ENCODE assay signal across 1 cellular context in genomic region chr19:12162882-12163806, GRCh38.
TF ChIP-seq lines count a peak whose summit lies in the region.

TSS of gene ZNF136 (plus strand) at chr19:12163096. CDS start at chr19:12163204, 108 bp downstream.

TF ChIP-seq in HEK293, 187 proteins besides CTCF, POLR2A, EP300 and RAD21 (continued from another document and continues in another):
- TF ChIP-seq ZBTB11 (tag by site-specific recombination; conservative IDR thresholded peaks at IDR 0.05; ENCODE audit: low read depth) (peak; percentile 96), ZNF157 (tag by site-specific recombination; IDR thresholded peaks at IDR 0.05) (no peak), ZNF423 (tag by site-specific recombination; IDR thresholded peaks at IDR 0.05) (no peak), SP7 (tag by site-specific recombination; IDR thresholded peaks at IDR 0.05) (peak; percentile 61), ZNF311 (tag by site-specific recombination; IDR thresholded peaks at IDR 0.05; ENCODE audit: borderline replicate concordance) (no peak), ZNF16 (tag by site-specific recombination; IDR thresholded peaks at IDR 0.05; ENCODE audit: low read depth) (no peak), SP3 (tag by site-specific recombination; IDR thresholded peaks at IDR 0.05) (peak; percentile 62), KLF7 (tag by site-specific recombination; IDR thresholded peaks at IDR 0.05; ENCODE audit: borderline replicate concordance) (no peak), ZXDB (tag by site-specific recombination; IDR thresholded peaks at IDR 0.05) (peak; percentile 58; the same call in 1 of the 2 replicates), ZNF785 (tag by site-specific recombination; IDR thresholded peaks at IDR 0.05) (no peak), ZNF155 (tag by site-specific recombination; IDR thresholded peaks at IDR 0.05) (no peak), HOXA7 (CRISPR knock-in tag; IDR thresholded peaks at IDR 0.05; ENCODE audit: borderline replicate concordance) (no peak), ZNF518A (tag by site-specific recombination; conservative IDR thresholded peaks at IDR 0.05; ENCODE audit: low read depth) (no peak; the same call in none of the 2 replicates), ZBTB8A (tag by site-specific recombination; IDR thresholded peaks at IDR 0.05) (peak; percentile 19; the same call in 1 of the 2 replicates), ZNF2 (tag by site-specific recombination; IDR thresholded peaks at IDR 0.05) (peak; percentile 64; the same call in 1 of the 2 replicates), OVOL3 (tag by site-specific recombination; IDR thresholded peaks at IDR 0.05) (0 out of 2 replicates have a peak, but pooled peaks have one; percentile 25), ZNF324 (tag by site-specific recombination; IDR thresholded peaks at IDR 0.05) (peak; percentile 83), ZNF843 (tag by site-specific recombination; IDR thresholded peaks at IDR 0.05) (no peak), ZNF398 (tag by site-specific recombination; IDR thresholded peaks at IDR 0.05) (0 out of 2 replicates have a peak, but pooled peaks have one; percentile 23), ZNF19 (tag by site-specific recombination; IDR thresholded peaks at IDR 0.05; ENCODE audit: low read depth) (no peak), ZNF561 (tag by site-specific recombination; IDR thresholded peaks at IDR 0.05; ENCODE audit: borderline replicate concordance) (peak; percentile 79; the same call in 1 of the 2 replicates), ZBTB1 (tag by site-specific recombination; IDR thresholded peaks at IDR 0.05) (no peak), ZNF248 (tag by site-specific recombination; IDR thresholded peaks at IDR 0.05) (no peak), ZNF501 (tag by site-specific recombination; IDR thresholded peaks at IDR 0.05) (0 out of 2 replicates have a peak, but pooled peaks have one; percentile 19), ZNF529 (tag by site-specific recombination; IDR thresholded peaks at IDR 0.05; ENCODE audit: insufficient replicate concordance) (no peak), ZNF621 (tag by site-specific recombination; IDR thresholded peaks at IDR 0.05) (no peak), INSM2 (tag by site-specific recombination; IDR thresholded peaks at IDR 0.05) (0 out of 2 replicates have a peak, but pooled peaks have one; percentile 9), ZNF404 (tag by site-specific recombination; IDR thresholded peaks at IDR 0.05) (no peak), ZNF391 (tag by site-specific recombination; IDR thresholded peaks at IDR 0.05; ENCODE audit: borderline replicate concordance, low read depth) (peak; percentile 69; the same call in 1 of the 2 replicates), ZNF18 (tag by site-specific recombination; IDR thresholded peaks at IDR 0.05) (no peak), ZNF623 (tag by site-specific recombination; IDR thresholded peaks at IDR 0.05) (no peak), ZNF776 (tag by site-specific recombination; IDR thresholded peaks at IDR 0.05; ENCODE audit: borderline replicate concordance) (no peak), ZNF211 (tag by site-specific recombination; IDR thresholded peaks at IDR 0.05; ENCODE audit: low read depth) (no peak), ZBTB17 (tag by site-specific recombination; IDR thresholded peaks at IDR 0.05) (peak; percentile 81), EGR2 (tag by site-specific recombination; IDR thresholded peaks at IDR 0.05; ENCODE audit: low read depth) (0 out of 2 replicates have a peak, but pooled peaks have one; percentile 29), ZNF701 (tag by site-specific recombination; IDR thresholded peaks at IDR 0.05) (no peak), ZNF148 (tag by site-specific recombination; IDR thresholded peaks at IDR 0.05; ENCODE audit: borderline replicate concordance) (no peak), ZNF692 (tag by site-specific recombination; IDR thresholded peaks at IDR 0.05) (peak; percentile 79), FEZF1 (tag by site-specific recombination; IDR thresholded peaks at IDR 0.05) (no peak), ZFHX2 (tag by site-specific recombination; conservative IDR thresholded peaks at IDR 0.05) (peak; percentile 61), SP2 (tag by site-specific recombination; IDR thresholded peaks at IDR 0.05) (peak; percentile 93), KLF16 (tag by site-specific recombination; IDR thresholded peaks at IDR 0.05) (peak; percentile 43; the same call in 1 of the 2 replicates), ZNF132 (tag by site-specific recombination; IDR thresholded peaks at IDR 0.05; ENCODE audit: borderline replicate concordance) (no peak), BCL11A (tag by site-specific recombination; IDR thresholded peaks at IDR 0.05; ENCODE audit: low read depth) (no peak), ZNF544 (tag by site-specific recombination; IDR thresholded peaks at IDR 0.05) (no peak), ZNF600 (tag by site-specific recombination; IDR thresholded peaks at IDR 0.05) (peak; percentile 75), SETDB1 (IDR thresholded peaks at IDR 0.05; ENCODE audit: insufficient read length, low read length) (no peak), ZNF548 (tag by site-specific recombination; IDR thresholded peaks at IDR 0.05) (no peak), ZNF629 (tag by site-specific recombination; IDR thresholded peaks at IDR 0.05) (peak; percentile 53; the same call in 1 of the 2 replicates), ZNF707 (tag by site-specific recombination; IDR thresholded peaks at IDR 0.05) (no peak)
